Comparison of ENCODE assay signal across 8 cellular contexts in the genomic region with DNA sequence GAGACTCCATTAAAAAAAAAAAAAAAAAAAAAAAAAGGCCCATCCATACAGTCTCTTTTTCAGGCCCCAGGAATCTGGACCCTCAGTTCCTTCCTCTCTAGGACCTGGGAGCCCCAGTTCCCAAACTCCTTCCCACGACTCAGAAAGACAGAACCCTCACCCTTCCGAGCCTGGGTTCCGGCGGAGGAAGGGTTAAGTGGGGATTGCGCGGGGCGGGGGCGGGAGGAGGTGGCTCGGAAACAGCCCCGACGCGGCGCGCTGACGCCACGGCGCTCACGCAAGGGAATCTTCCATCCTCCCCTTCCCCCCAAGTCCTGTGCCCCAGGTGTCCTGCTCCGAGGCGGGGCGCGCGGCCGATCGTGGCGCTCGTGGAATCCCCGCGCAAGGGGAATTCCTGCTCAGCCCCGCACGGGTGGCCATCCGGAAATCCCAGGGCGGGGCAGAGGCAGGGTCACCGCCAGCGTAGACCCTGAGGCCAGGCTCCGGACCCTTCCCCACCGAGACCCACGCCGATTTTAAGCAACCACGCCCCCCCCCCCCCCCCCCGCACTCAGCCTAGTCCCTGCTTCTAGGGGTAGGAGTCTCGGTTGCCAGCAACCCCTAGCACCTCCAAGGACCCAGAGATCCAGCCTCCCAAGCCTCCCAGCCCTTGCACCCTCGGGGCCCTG. TPM values are rescaled to one million over a fixed set of nuclear protein-coding genes. Genes with fewer than 3 reads are reported as not detected.
DNase-seq lines count a peak whose midpoint lies in the region; ATAC-seq lines count a peak whose summit lies in the region.

No MANE protein-coding gene starts in this region.

- no peaks in the 10 kb centered on the region for H3K9me3 Mint-ChIP-seq in naive thymus-derived CD8-positive, alpha-beta T cell
- H3K9me3 Mint-ChIP-seq in stimulated activated naive B cell treated with anti-CD40 and anti-IgM and Interleukin-4, amounts not matched to agents 10 μg/mL and 1 μg/mL and 100 μg/mL, for 72 hours, result no peaks in the 10 kb centered on the region

- H3K27ac Mint-ChIP-seq in naive thymus-derived CD8-positive, alpha-beta T cell, result peak overlapping the region; percentile 94 to 99 (median 98)
- peak overlapping the region; percentile 100 for H3K27ac Mint-ChIP-seq in stimulated activated naive B cell treated with anti-CD40 and anti-IgM and Interleukin-4, amounts not matched to agents 10 μg/mL and 1 μg/mL and 100 μg/mL, for 72 hours

- DNase-seq in CMK (ENCODE audit: low read depth), result peak; percentile 59
- peak; percentile 18 for DNase-seq in KG1 (lab: John Stamatoyannopoulos, UW)
- peak; percentile 85 for DNase-seq in RPMI7951 (ENCODE audit: low read depth)
- peak; percentile 88 for DNase-seq in activated T-helper 9 cell treated with anti-CD3 and anti-CD28 coated beads, Interleukin-2, amount 50 U/mL, for 16 hours (ENCODE audit: low read depth)
- peak; percentile 66 for DNase-seq in fibroblast of peridontal ligament (ENCODE audit: extremely low read depth)
- peak; percentile 78 to 91 (median 84) for DNase-seq in naive thymus-derived CD8-positive, alpha-beta T cell
- peak; percentile 96 for DNase-seq in stimulated activated naive B cell treated with anti-CD40 and anti-IgM and Interleukin-4, amounts not matched to agents 10 μg/mL and 1 μg/mL and 100 μg/mL, for 72 hours

- peak; percentile 38 for ATAC-seq in GM21381 (IDR thresholded peaks at IDR 0.05; ENCODE audit: unreplicated experiment)
- peak; percentile 49 to 64 for ATAC-seq in naive thymus-derived CD8-positive, alpha-beta T cell
- ATAC-seq in stimulated activated naive B cell treated with anti-CD40 and anti-IgM and Interleukin-4, amounts not matched to agents 10 μg/mL and 1 μg/mL and 100 μg/mL, for 72 hours (replicated peaks), result peak; percentile 62 to 69

- H3K36me3 Mint-ChIP-seq in naive thymus-derived CD8-positive, alpha-beta T cell, result peaks cover 5 to 26% (median 8%) of the 10 kb centered on the region in 3 donors
- peaks cover 51 to 52% of the 10 kb centered on the region in 2 donors for H3K36me3 Mint-ChIP-seq in stimulated activated naive B cell treated with anti-CD40 and anti-IgM and Interleukin-4, amounts not matched to agents 10 μg/mL and 1 μg/mL and 100 μg/mL, for 72 hours

- H3K4me3 Mint-ChIP-seq in naive thymus-derived CD8-positive, alpha-beta T cell, result peak overlapping the region; percentile 90 to 100 (median 95)
- H3K4me3 Mint-ChIP-seq in stimulated activated naive B cell treated with anti-CD40 and anti-IgM and Interleukin-4, amounts not matched to agents 10 μg/mL and 1 μg/mL and 100 μg/mL, for 72 hours, result peak overlapping the region; percentile 97 to 98

- H3K27me3 Mint-ChIP-seq in naive thymus-derived CD8-positive, alpha-beta T cell, result no peaks in the 10 kb centered on the region
- no peaks in the 10 kb centered on the region for H3K27me3 Mint-ChIP-seq in stimulated activated naive B cell treated with anti-CD40 and anti-IgM and Interleukin-4, amounts not matched to agents 10 μg/mL and 1 μg/mL and 100 μg/mL, for 72 hours

- POLR2A ChIA-PET in naive thymus-derived CD8-positive, alpha-beta T cell (lab: Charles Lee), result interaction anchor here (0.5 to 2.3 kb wide), 9 partner anchors 16 to 223 kb away, joined by 3 to 57 read pairs (median 4); a partner anchor contains a TSS

- peaks cover 28 to 74% (median 60%) of the 10 kb centered on the region in 4 donors for H3K4me1 Mint-ChIP-seq in naive thymus-derived CD8-positive, alpha-beta T cell
- peaks cover 42 to 66% of the 10 kb centered on the region in 2 donors for H3K4me1 Mint-ChIP-seq in stimulated activated naive B cell treated with anti-CD40 and anti-IgM and Interleukin-4, amounts not matched to agents 10 μg/mL and 1 μg/mL and 100 μg/mL, for 72 hours

RNA-seq across cellular contexts. Expression of a gene that starts 0.7 kb away (rescaled TPM):
- total RNA-seq in RPMI7951 (2014; rRNA removed; shearing (Covaris generic)), result 3.7 and 7.1 TPM in 2 replicates
- total RNA-seq in naive thymus-derived CD8-positive, alpha-beta T cell, result 10 to 100 TPM; 42.7 to 48.7 TPM
- polyA plus RNA-seq in naive thymus-derived CD8-positive, alpha-beta T cell, result 1 to 10 TPM; 1.2 to 2.8 (median 2.5) TPM

RNA-seq across cellular contexts. Expression of a gene that starts 2.6 kb away (rescaled TPM):
- 1.9 TPM in 1 of 2 replicates, not detected in the other for total RNA-seq in RPMI7951 (2014; rRNA removed; shearing (Covaris generic))
- total RNA-seq in naive thymus-derived CD8-positive, alpha-beta T cell, result 10 to 100 TPM; 85.7 to 87.7 TPM
- 1,000 to 10,000 TPM; 1,254 to 1,751 (median 1,469) TPM for polyA plus RNA-seq in naive thymus-derived CD8-positive, alpha-beta T cell

RNA-seq across cellular contexts. Expression of a gene that starts 8.4 kb away (rescaled TPM):
- total RNA-seq in RPMI7951 (2014; rRNA removed; shearing (Covaris generic)), result not detected in 2 replicates
- 1 to 10 TPM; 3.1 to 5.8 TPM for total RNA-seq in naive thymus-derived CD8-positive, alpha-beta T cell
- polyA plus RNA-seq in naive thymus-derived CD8-positive, alpha-beta T cell, result 10 to 100 TPM in 1 of 3 donors, 1 to 10 TPM in 2; 4.4 to 72.6 (median 5.6) TPM

RNA-seq across cellular contexts. Expression of a gene that starts 31.3 kb away (rescaled TPM):
- total RNA-seq in RPMI7951 (2014; rRNA removed; shearing (Covaris generic)), result 15.3 and 18.9 TPM in 2 replicates
- not detected for total RNA-seq in naive thymus-derived CD8-positive, alpha-beta T cell
- not detected for polyA plus RNA-seq in naive thymus-derived CD8-positive, alpha-beta T cell

RNA-seq across cellular contexts. Expression of a gene that starts 36.5 kb away (rescaled TPM):
- total RNA-seq in RPMI7951 (2014; rRNA removed; shearing (Covaris generic)), result 4.2 and 5.5 TPM in 2 replicates
- total RNA-seq in naive thymus-derived CD8-positive, alpha-beta T cell, result 10 to 100 TPM; 11.2 to 11.4 TPM
- polyA plus RNA-seq in naive thymus-derived CD8-positive, alpha-beta T cell, result 1 to 10 TPM in 2 of 3 donors, under 1 TPM in 1; 0.62 to 1.4 (median 1.1) TPM

Comparison
In these comparisons a context has a peak if more than half of its experiments do, and no peak if none do; other contexts are left out.
1. Peak in every context shown above with its lines: DNase-seq and ATAC-seq.
2. DNase-seq: peak in every context shown above with its lines; median percentile 96 in stimulated activated naive B cell treated with anti-CD40 and anti-IgM and Interleukin-4, amounts not matched to agents 10 μg/mL and 1 μg/mL and 100 μg/mL, for 72 hours; 88 in activated T-helper 9 cell treated with anti-CD3 and anti-CD28 coated beads, Interleukin-2, amount 50 U/mL, for 16 hours; 85 in RPMI7951; 84 in naive thymus-derived CD8-positive, alpha-beta T cell; 66 in fibroblast of peridontal ligament; 59 in CMK; 18 in KG1.
3. RNA of a gene that starts 2.6 kb away (total RNA-seq): 85.7 to 87.7 TPM in naive thymus-derived CD8-positive, alpha-beta T cell; 1.9 TPM in RPMI7951; every median in the first group is over 10 times any median in the second.